ENCODE assay signal across 11 cellular contexts in the genomic region with DNA sequence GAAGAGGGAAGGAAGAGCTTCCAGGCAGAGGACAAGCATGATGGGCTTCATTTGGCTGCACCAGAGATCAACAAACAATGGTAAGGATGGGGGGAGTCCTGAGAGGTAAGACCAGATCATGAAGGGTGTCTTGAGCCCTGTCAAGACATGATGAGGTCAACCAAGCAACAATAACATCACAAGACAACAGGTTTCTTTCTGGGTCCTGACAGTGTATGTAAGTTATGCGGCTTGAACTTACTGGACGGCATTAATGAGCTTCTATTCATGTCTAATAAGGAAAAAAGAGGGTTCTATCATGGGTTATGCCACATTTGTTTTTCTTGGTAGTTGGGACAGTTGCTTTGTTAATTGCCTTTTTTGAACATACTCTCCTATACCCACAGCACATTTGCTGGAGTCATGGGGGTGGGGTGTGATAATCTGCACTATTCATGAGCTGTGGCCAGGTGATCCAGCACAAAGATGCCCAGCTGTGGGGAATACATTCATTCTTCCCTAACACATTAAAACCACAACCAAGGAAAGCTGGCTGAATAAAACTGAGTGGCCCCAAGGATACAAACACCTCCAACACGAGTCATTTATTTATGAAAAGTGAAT.
DNase-seq lines count a peak whose midpoint lies in the region; ATAC-seq, FAIRE-seq and TF ChIP-seq lines count a peak whose summit lies in the region.
"Had no signal": no experiment of that assay in that cellular context is flagged by ENCODE, and none has a peak within 500 bp of the region (broad histone marks: within the 10 kb centered on the region; RNA-seq: fewer than 3 reads in every experiment).

No MANE protein-coding gene starts in this region.

- no peak for TF ChIP-seq CTCF in CD14-positive monocyte (IDR thresholded peaks at IDR 0.05)
- no peak for TF ChIP-seq CTCF in OCI-LY1 (IDR thresholded peaks at IDR 0.05; ENCODE audit: low read length)
- no peak for TF ChIP-seq CTCF in coronary artery (IDR thresholded peaks at IDR 0.05)

- intact Hi-C loops in CD14-positive monocyte (cut with micrococcal nuclease): loop anchor here in 1 of 2 donors (5.0 kb wide), 2 partner anchors 39 to 59 kb away; no protein-coding TSS in a partner anchor

- no peak overlapping the region for H3K4me3 Mint-ChIP-seq in CD14-positive monocyte
- H3K4me3 Mint-ChIP-seq: nephron progenitor cell had no signal

- no peak overlapping the region for H2BK15ac ChIP-seq in neuronal stem cell (ENCODE audit: low read length)

- no peaks in the 10 kb centered on the region for H3K79me2 ChIP-seq in OCI-LY1 (ENCODE audit: insufficient read depth, low read length)

- no peak overlapping the region for H2AK5ac ChIP-seq in neuronal stem cell (ENCODE audit: low read depth, low read length)

- H3K27ac Mint-ChIP-seq in CD14-positive monocyte: peak overlapping the region in 6 of 7 donors; percentile 79 to 96 (median 88)
- H3K27ac Mint-ChIP-seq: nephron progenitor cell had no signal

- H2AFZ ChIP-seq in OCI-LY1 (ENCODE audit: low read length): no peak overlapping the region
- H2AFZ ChIP-seq in neuronal stem cell (ENCODE audit: low read length): no peak overlapping the region

- H3K36me3 Mint-ChIP-seq in CD14-positive monocyte: peaks cover 50 to 74% of the 10 kb centered on the region in 2 donors

- H3K4me1 ChIP-seq in OCI-LY1 (ENCODE audit: insufficient read depth, low read length, severe bottlenecking): peaks cover 62% of the 10 kb centered on the region
- peaks cover 0 to 19% of the 10 kb centered on the region in 2 donors for H3K4me1 ChIP-seq in neuronal stem cell (ENCODE audit: control insufficient read depth in 2 of 2, insufficient read depth in 1 of 2, low read depth in 1 of 2, low read length in 2 of 2)

- H3K4me2 ChIP-seq in OCI-LY1 (ENCODE audit: low read length) (no peak overlapping the region), neuronal stem cell (ENCODE audit: insufficient read depth, low read length, poor library complexity, severe bottlenecking) (no peak overlapping the region)

- H3K4ac ChIP-seq in neuronal stem cell (ENCODE audit: low read length): no peak overlapping the region

- no peaks in the 10 kb centered on the region for H3K9me3 Mint-ChIP-seq in CD14-positive monocyte

- no peak for FAIRE-seq in HTR-8/SVneo (lab: Jason Lieb, UNC)

- H4K8ac ChIP-seq in neuronal stem cell (ENCODE audit: low read depth, low read length): no peak overlapping the region

- no peak overlapping the region for H2BK5ac ChIP-seq in neuronal stem cell (ENCODE audit: low read length)

- H3K27me3 ChIP-seq in OCI-LY1 (ENCODE audit: insufficient read depth, low read length) (no peaks in the 10 kb centered on the region), neuronal stem cell (ENCODE audit: control insufficient read depth in 3 of 3, insufficient read depth in 3 of 3, low read depth in 1 of 3, low read length in 3 of 3) (no peaks in the 10 kb centered on the region)

- no peaks in the 10 kb centered on the region for H4K20me1 ChIP-seq in OCI-LY1 (ENCODE audit: insufficient read depth, low read length)

- WGBS in neuronal stem cell (ENCODE audit: extremely low coverage in 2 of 2, insufficient read length in 2 of 2, insufficient replicate concordance in 1 of 2), 2 donors: no CpG with 5 or more reads among the region's 3 CpGs

- H3K9ac ChIP-seq in OCI-LY1 (ENCODE audit: low read length) (no peak overlapping the region), neuronal stem cell (ENCODE audit: low read depth, low read length, poor library complexity) (no peak overlapping the region)

- no peak overlapping the region for H2BK120ac ChIP-seq in neuronal stem cell (ENCODE audit: low read depth, low read length)

- no peaks in the 10 kb centered on the region for H3K27me3 Mint-ChIP-seq in CD14-positive monocyte (ENCODE audit: low read depth in 3 of 3)

- H3K79me1 ChIP-seq in neuronal stem cell (ENCODE audit: low read depth, low read length): no peaks in the 10 kb centered on the region

- H3K14ac ChIP-seq in neuronal stem cell (ENCODE audit: low read length): no peak overlapping the region

- H2BK12ac ChIP-seq in neuronal stem cell (ENCODE audit: low read length): no peak overlapping the region

- peak overlapping the region; percentile 3 for H3K18ac ChIP-seq in neuronal stem cell (ENCODE audit: low read length)

- H3K9me3 ChIP-seq in OCI-LY1 (ENCODE audit: low read length) (no peaks in the 10 kb centered on the region), neuronal stem cell (replicated peaks in 1 of 2; ENCODE audit: control insufficient read depth in 2 of 2, insufficient read depth in 1 of 2, low read depth in 1 of 2, low read length in 2 of 2) (peaks cover 2 to 19% of the 10 kb centered on the region in 2 donors)

- H3K4me3 ChIP-seq in OCI-LY1 (ENCODE audit: low read depth, low read length, poor library complexity, severe bottlenecking) (no peak overlapping the region), coronary artery (no peak overlapping the region), neuronal stem cell (ENCODE audit: low read length in 2 of 2) (no peak overlapping the region)

- no peak overlapping the region for H3K23ac ChIP-seq in neuronal stem cell (ENCODE audit: low read depth, low read length, poor library complexity)

- peaks cover 36% of the 10 kb centered on the region; the same call in 1 of the 2 replicates for H3K36me3 ChIP-seq in OCI-LY1 (ENCODE audit: insufficient read depth, low read length)
- H3K36me3 ChIP-seq in neuronal stem cell (replicated peaks in 1 of 2; ENCODE audit: control insufficient read depth in 2 of 2, insufficient read depth in 2 of 2, low read length in 2 of 2): no peaks in the 10 kb centered on the region

- H3F3A ChIP-seq in OCI-LY1 (ENCODE audit: insufficient read depth, low read length): 0 out of 2 replicates have a peak, but pooled peaks cover 2% of the 10 kb centered on the region

- no peak for DNase-seq in CD14-positive monocyte (ENCODE audit: low spot score)
- DNase-seq in coronary artery (ENCODE audit: low spot score): no peak
- no peak for DNase-seq in neuronal stem cell (ENCODE audit: low spot score)
- no peak for DNase-seq in stimulated activated naive CD4-positive, alpha-beta T cell (lab: John Stamatoyannopoulos, UW)
- DNase-seq in HTR-8/SVneo (ENCODE audit: insufficient read length, low spot score): no peak
- DNase-seq in GM03348 (ENCODE audit: low spot score): no peak
- DNase-seq: activated CD4-positive, alpha-beta T cell treated with anti-CD3 and anti-CD28 coated beads, Interleukin-2, amount 50 U/mL, for 1 hour; NCI-H510A; nephron progenitor cell had no signal

- no peak overlapping the region for H4K91ac ChIP-seq in neuronal stem cell (ENCODE audit: low read depth, low read length, poor library complexity)

- H3K27ac ChIP-seq in OCI-LY1 (ENCODE audit: low read depth, low read length, poor library complexity, severe bottlenecking) (peak overlapping the region; percentile 6), coronary artery (peak overlapping the region; percentile 70 to 81), neuronal stem cell (replicated peaks; ENCODE audit: low read length) (no peak overlapping the region)

- H3K4me1 Mint-ChIP-seq in CD14-positive monocyte: peaks cover 51% of the 10 kb centered on the region

- H3K9me2 ChIP-seq in OCI-LY1 (ENCODE audit: low read depth, low read length): no peaks in the 10 kb centered on the region

- ATAC-seq in HG02798 (IDR thresholded peaks at IDR 0.05; ENCODE audit: poor library complexity, unreplicated experiment): no peak
